ENCODE assay signal across 20 cellular contexts in genomic region chr3:142876417-142876816, GRCh38. TPM values are rescaled to one million over a fixed set of nuclear protein-coding genes. Genes with fewer than 3 reads are reported as not detected.
A peak's percentile ranks its signal among the peaks of the same experiment; 100 is the strongest.
DNase-seq lines count a peak whose midpoint lies in the region; ATAC-seq and TF ChIP-seq lines count a peak whose summit lies in the region.
"Had no signal": no experiment of that assay in that cellular context is flagged by ENCODE, and none has a peak within 500 bp of the region (broad histone marks: within the 10 kb centered on the region; RNA-seq: fewer than 3 reads in every experiment).

No MANE protein-coding gene starts in this region.

- H3K36me3 ChIP-seq in subcutaneous abdominal adipose tissue (ENCODE audit: control insufficient read depth in 5 of 5, insufficient read depth in 5 of 5, low read length in 5 of 5) (peaks cover 0 to 10% (median 7%) of the 10 kb centered on the region in 5 donors), BE2C (no peaks in the 10 kb centered on the region; the same call in 1 of the 2 replicates)
- H3K36me3 ChIP-seq: BLaER1 had no signal

- DNase-seq in epithelial cell of proximal tubule (ENCODE audit: low read depth) (peak; percentile 56), kidney glomerular epithelial cell (lab: John Stamatoyannopoulos, UW) (peak; percentile 25), BE2C (no peak), natural killer cell (no peak)
- DNase-seq: Caco-2; CD4-positive, CD25-positive, alpha-beta regulatory T cell; CD8-positive, alpha-beta T cell; DMS 273 treated with DMSO at 0.1 percent for 48 hours; DMS79; EL; GDM1; GM23248; H9 had no signal

- H3K27me3 ChIP-seq in subcutaneous abdominal adipose tissue (ENCODE audit: control insufficient read depth in 5 of 5, insufficient read depth in 4 of 5, low read length in 5 of 5) (no peaks in the 10 kb centered on the region), BE2C (no peaks in the 10 kb centered on the region)
- H3K27me3 ChIP-seq: BLaER1 had no signal

- H3K27ac ChIP-seq in subcutaneous abdominal adipose tissue (ENCODE audit: low read depth, low read length) = peak overlapping the region; percentile 93
- H3K27ac ChIP-seq: BLaER1, C4-2B, GM23248 had no signal

- H3K4me3 ChIP-seq in epithelial cell of proximal tubule (ENCODE audit: low read depth, low read length) (no peak overlapping the region), subcutaneous abdominal adipose tissue (ENCODE audit: low read depth in 1 of 5, low read length in 5 of 5) (no peak overlapping the region), BE2C (ENCODE audit: low read depth, low read length) (no peak overlapping the region)
- H3K4me3 ChIP-seq: BLaER1, GM12878, GM23248 had no signal

- H3K9me3 Mint-ChIP-seq in activated T-helper 17 cell treated with anti-CD3 and anti-CD28 coated beads, Interleukin-2, amount 50 U/mL, for 72 hours = no peaks in the 10 kb centered on the region
- no peaks in the 10 kb centered on the region for H3K9me3 Mint-ChIP-seq in natural killer cell
- H3K9me3 Mint-ChIP-seq: CD8-positive, alpha-beta T cell; H9 had no signal

- no peak overlapping the region for H3K27ac Mint-ChIP-seq in activated T-helper 17 cell treated with anti-CD3 and anti-CD28 coated beads, Interleukin-2, amount 50 U/mL, for 72 hours
- no peak overlapping the region for H3K27ac Mint-ChIP-seq in natural killer cell
- H3K27ac Mint-ChIP-seq: CD4-positive, CD25-positive, alpha-beta regulatory T cell; CD8-positive, alpha-beta T cell had no signal

- intact Hi-C loops in natural killer cell (cut with micrococcal nuclease) = no loop called here

- H3K36me3 Mint-ChIP-seq in activated T-helper 17 cell treated with anti-CD3 and anti-CD28 coated beads, Interleukin-2, amount 50 U/mL, for 72 hours (ENCODE audit: low read depth) = no peaks in the 10 kb centered on the region
- H3K36me3 Mint-ChIP-seq in natural killer cell = no peaks in the 10 kb centered on the region
- H3K36me3 Mint-ChIP-seq: CD4-positive, CD25-positive, alpha-beta regulatory T cell; CD8-positive, alpha-beta T cell had no signal

- H3K4me3 Mint-ChIP-seq in activated T-helper 17 cell treated with anti-CD3 and anti-CD28 coated beads, Interleukin-2, amount 50 U/mL, for 72 hours = no peak overlapping the region
- H3K4me3 Mint-ChIP-seq in natural killer cell = no peak overlapping the region
- H3K4me3 Mint-ChIP-seq: CD4-positive, CD25-positive, alpha-beta regulatory T cell; CD8-positive, alpha-beta T cell; H9 had no signal

- TF ChIP-seq CTCF in epithelial cell of proximal tubule (conservative IDR thresholded peaks at IDR 0.05; ENCODE audit: low read depth, low read length) = no peak
- no peak for TF ChIP-seq CTCF in BE2C (IDR thresholded peaks at IDR 0.05; ENCODE audit: low read depth, low read length)
- no peak for TF ChIP-seq CTCF in natural killer cell (IDR thresholded peaks at IDR 0.05)

- no peak overlapping the region for H3K9ac ChIP-seq in subcutaneous abdominal adipose tissue (ENCODE audit: low read length in 5 of 5)
- H3K9ac ChIP-seq: BLaER1, GM23248 had no signal

- H3K4me1 ChIP-seq in subcutaneous abdominal adipose tissue (ENCODE audit: control insufficient read depth in 5 of 5, insufficient read depth in 5 of 5, low read length in 5 of 5) (peaks cover 0 to 28% (median 4%) of the 10 kb centered on the region in 5 donors), BE2C (no peaks in the 10 kb centered on the region; the same call in 1 of the 2 replicates)
- H3K4me1 ChIP-seq: BLaER1, Caco-2 had no signal

- peaks cover 16% of the 10 kb centered on the region for H3K27me3 Mint-ChIP-seq in activated T-helper 17 cell treated with anti-CD3 and anti-CD28 coated beads, Interleukin-2, amount 50 U/mL, for 72 hours
- peaks cover 5 to 18% of the 10 kb centered on the region in 2 donors for H3K27me3 Mint-ChIP-seq in natural killer cell (ENCODE audit: low read depth in 2 of 2)

- H3K9me3 ChIP-seq in subcutaneous abdominal adipose tissue (ENCODE audit: control insufficient read depth in 5 of 5, low read length in 5 of 5) (no peaks in the 10 kb centered on the region), BE2C (no peaks in the 10 kb centered on the region)
- H3K9me3 ChIP-seq: BLaER1, Caco-2 had no signal

- H3K4me1 Mint-ChIP-seq in activated T-helper 17 cell treated with anti-CD3 and anti-CD28 coated beads, Interleukin-2, amount 50 U/mL, for 72 hours = peaks cover 6% of the 10 kb centered on the region
- H3K4me1 Mint-ChIP-seq in natural killer cell = no peaks in the 10 kb centered on the region
- H3K4me1 Mint-ChIP-seq: CD4-positive, CD25-positive, alpha-beta regulatory T cell had no signal

- ATAC-seq in activated T-helper 17 cell treated with anti-CD3 and anti-CD28 coated beads, Interleukin-2, amount 50 U/mL, for 72 hours (replicated peaks) = peak; percentile 22
- ATAC-seq in natural killer cell = no peak
- no peak for ATAC-seq in HG03025 (IDR thresholded peaks at IDR 0.05; ENCODE audit: low FRiP score, unreplicated experiment)
- ATAC-seq: CD8-positive, alpha-beta T cell; GM12878; HCT116 had no signal

RNA-seq across cellular contexts. Expression of gene PCOLCE2, which starts 12.5 kb away (rescaled TPM):
- total RNA-seq in activated T-helper 17 cell treated with anti-CD3 and anti-CD28 coated beads, Interleukin-2, amount 50 U/mL, for 72 hours = under 1 TPM in 1 of 2 donors, not detected in 1; 0.74 TPM
- total RNA-seq in epithelial cell of proximal tubule = 4.5 and 7.7 TPM in 2 replicates
- polyA plus RNA-seq in BE2C (2012; ENCODE audit: insufficient read depth, insufficient read length, low read depth) = 10.0 TPM
- not detected for total RNA-seq in natural killer cell
- total RNA-seq: CD4-positive, CD25-positive, alpha-beta regulatory T cell; CD8-positive, alpha-beta T cell had no signal
- polyA plus RNA-seq: CD4-positive, CD25-positive, alpha-beta regulatory T cell had no signal

Comparison
In these comparisons a context has a peak if more than half of its experiments do, and no peak if none do; other contexts are left out.
1. DNase-seq: peak in epithelial cell of proximal tubule (single experiment) and kidney glomerular epithelial cell (single experiment); none in BE2C (single experiment) and natural killer cell (single experiment).